8 cellular contexts compared by ENCODE assay signal in genomic region chr14:44961151-44961729, GRCh38.
A peak's percentile ranks its signal among the peaks of the same experiment; 100 is the strongest.
DNase-seq lines count a peak whose midpoint lies in the region; ATAC-seq lines count a peak whose summit lies in the region.

No MANE protein-coding gene starts in this region.

- peak; percentile 23 to 51 for DNase-seq in NCI-H2081 (lab: John Stamatoyannopoulos, UW)
- DNase-seq in NCI-H2081 treated with DMSO at 0.1 percent for 48 hours (lab: John Stamatoyannopoulos, UW), result no peak
- peak; percentile 43 for DNase-seq in NCI-H146 (lab: John Stamatoyannopoulos, UW)
- peak in 3 of 4 experiments; percentile 8 to 21 (median 12) for DNase-seq in activated CD4-positive, CD25-positive, alpha-beta regulatory T cell (lab: John Stamatoyannopoulos, UW)
- DNase-seq in cerebellar cortex (ENCODE audit: low spot score), result peak; percentile 70
- DNase-seq in kidney tubule cell (ENCODE audit: low spot score), result peak; percentile 55
- DNase-seq in stimulated activated CD4-positive, alpha-beta T cell treated with anti-CD3 and anti-CD28 coated beads, Interleukin-2, amount 100 ng/mL, for 24 hours, result peak; percentile 63 to 66

- ATAC-seq in HG02759 (IDR thresholded peaks at IDR 0.05; ENCODE audit: unreplicated experiment), result peak; percentile 27
